In the genomic region with DNA sequence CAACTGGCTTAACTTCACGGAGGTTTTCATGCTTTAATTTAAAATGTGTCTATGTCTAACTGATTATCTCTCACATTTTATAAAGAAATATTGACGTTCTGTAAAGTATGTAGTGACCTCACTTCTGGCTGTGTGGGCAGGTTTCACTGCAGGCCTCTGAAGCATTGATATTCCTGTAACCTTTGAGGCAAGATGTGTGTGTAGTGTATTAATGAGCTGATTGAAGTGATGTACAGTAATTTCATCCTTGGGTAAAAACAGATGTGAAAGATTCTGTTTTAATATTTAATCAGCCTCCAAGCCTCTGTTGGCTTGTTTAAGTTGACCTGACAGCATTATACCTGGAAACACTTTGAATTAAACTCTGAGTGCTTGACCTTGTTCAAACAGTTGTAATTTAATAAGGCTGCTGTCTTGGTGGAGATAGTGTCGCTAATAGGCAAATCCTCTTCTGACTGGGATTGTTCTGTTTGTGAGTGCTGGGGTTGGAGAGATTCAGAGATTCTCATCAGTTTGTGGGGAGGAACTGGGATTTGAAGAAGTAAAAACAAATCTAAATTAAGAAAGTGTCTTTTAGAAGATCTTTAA, we compare ENCODE assay signal across 11 cellular contexts.
A peak's percentile ranks its signal among the peaks of the same experiment; 100 is the strongest.
DNase-seq lines count a peak whose midpoint lies in the region; ATAC-seq, FAIRE-seq and TF ChIP-seq lines count a peak whose summit lies in the region.
"Had no signal": no experiment of that assay in that cellular context is flagged by ENCODE, and none has a peak within 500 bp of the region (broad histone marks: within the 10 kb centered on the region; RNA-seq: fewer than 3 reads in every experiment).

No MANE protein-coding gene starts in this region.

- peaks cover 56 to 90% (median 89%) of the 10 kb centered on the region in 3 donors for H3K4me1 Mint-ChIP-seq in CD8-positive, alpha-beta memory T cell
- H3K4me1 Mint-ChIP-seq in mesothelial cell of epicardium = peaks cover 78% of the 10 kb centered on the region

- peak overlapping the region in 5 of 8 donors; percentile 14 to 62 (median 40) for H3K27ac Mint-ChIP-seq in CD8-positive, alpha-beta memory T cell
- H3K27ac Mint-ChIP-seq in mesothelial cell of epicardium = peak overlapping the region; percentile 76

- no peak for DNase-seq in CD8-positive, alpha-beta memory T cell
- no peak for DNase-seq in H54 (ENCODE audit: insufficient read length, low spot score)
- DNase-seq in SK-N-SH = no peak
- DNase-seq in mesothelial cell of epicardium (ENCODE audit: low spot score in 2 of 2, unreplicated experiment in 2 of 2) = no peak
- no peak for DNase-seq in mucosa of descending colon
- DNase-seq in coronary artery (ENCODE audit: low spot score) = no peak
- DNase-seq in activated effector memory CD4-positive, alpha-beta T cell treated with anti-CD3 and anti-CD28 coated beads, Interleukin-2, amount 50 U/mL, for 16 hours = no peak
- DNase-seq: SW 1271 had no signal

- no peaks in the 10 kb centered on the region for H3F3A ChIP-seq in SK-N-SH (replicated peaks; ENCODE audit: insufficient read depth)

- no peak overlapping the region for H2AFZ ChIP-seq in SK-N-SH (ENCODE audit: low read depth)

- H3K4me3 Mint-ChIP-seq in CD8-positive, alpha-beta memory T cell = peak overlapping the region in 1 of 7 donors; percentile 10
- no peak overlapping the region for H3K4me3 Mint-ChIP-seq in mesothelial cell of epicardium

- no peaks in the 10 kb centered on the region for H3K27me3 ChIP-seq in CD8-positive, alpha-beta memory T cell (ENCODE audit: insufficient read depth, low read length, poor library complexity, severe bottlenecking)
- H3K27me3 ChIP-seq in SK-N-SH (ENCODE audit: insufficient read depth) = no peaks in the 10 kb centered on the region
- H3K27me3 ChIP-seq: BLaER1 treated with 17β-estradiol and CSF1 and Interleukin-3, amounts not matched to agents 10 nM and 100 nM had no signal

- TF ChIP-seq CTCF in SK-N-SH (IDR thresholded peaks at IDR 0.05) (no peak), mesothelial cell of epicardium (IDR thresholded peaks at IDR 0.05; ENCODE audit: unreplicated experiment) (no peak), mucosa of descending colon (IDR thresholded peaks at IDR 0.05) (no peak), coronary artery (IDR thresholded peaks at IDR 0.05) (no peak)

- no peaks in the 10 kb centered on the region for H3K9me3 Mint-ChIP-seq in CD8-positive, alpha-beta memory T cell
- no peaks in the 10 kb centered on the region for H3K9me3 Mint-ChIP-seq in mesothelial cell of epicardium

- H3K36me3 ChIP-seq in CD8-positive, alpha-beta memory T cell (ENCODE audit: insufficient read depth, low read length) = no peaks in the 10 kb centered on the region
- H3K36me3 ChIP-seq in SK-N-SH (replicated peaks in 1 of 2; ENCODE audit: control insufficient read depth in 1 of 2, insufficient read depth in 2 of 2, low read length in 1 of 2) (no peaks in the 10 kb centered on the region), mucosa of descending colon (ENCODE audit: low read depth) (no peaks in the 10 kb centered on the region)

- H3K36me3 Mint-ChIP-seq in CD8-positive, alpha-beta memory T cell = no peaks in the 10 kb centered on the region
- H3K36me3 Mint-ChIP-seq in mesothelial cell of epicardium = peaks cover 1% of the 10 kb centered on the region

- H3K4me1 ChIP-seq in CD8-positive, alpha-beta memory T cell (ENCODE audit: insufficient read depth, low read length) = peaks cover 36% of the 10 kb centered on the region
- H3K4me1 ChIP-seq in SK-N-SH (ENCODE audit: control insufficient read depth in 1 of 2, insufficient read depth in 2 of 2, low read depth in 1 of 2, low read length in 1 of 2) (peaks cover 20 to 25% of the 10 kb centered on the region in 2 experiments; a peak in 3 of 4 replicates), mucosa of descending colon (ENCODE audit: low read depth) (no peaks in the 10 kb centered on the region)

- no peak overlapping the region for H3K9ac ChIP-seq in SK-N-SH
- H3K9ac ChIP-seq: BLaER1 treated with 17β-estradiol and CSF1 and Interleukin-3, amounts not matched to agents 10 nM and 100 nM had no signal

- H3K27ac ChIP-seq in CD8-positive, alpha-beta memory T cell (ENCODE audit: low read depth, low read length) = no peak overlapping the region
- H3K27ac ChIP-seq in SK-N-SH (ENCODE audit: low read depth in 2 of 2, low read length in 1 of 2) (peak overlapping the region in 1 of 2 experiments; percentile 16; a peak in 1 of 4 replicates), coronary artery (no peak overlapping the region)
- H3K27ac ChIP-seq: BLaER1 treated with 17β-estradiol and CSF1 and Interleukin-3, amounts not matched to agents 10 nM and 100 nM had no signal

- peaks cover 25% of the 10 kb centered on the region; the same call in 1 of the 2 replicates for H4K20me1 ChIP-seq in SK-N-SH (ENCODE audit: insufficient read depth)

- TF ChIP-seq RAD21 in SK-N-SH (IDR thresholded peaks at IDR 0.05; ENCODE audit: low read length) = no peak

- POLR2A ChIA-PET in CD8-positive, alpha-beta memory T cell (lab: Charles Lee) = no interaction called here
- POLR2A ChIA-PET in SK-N-SH (lab: Yijun Ruan, JAX) = no interaction called here

- FAIRE-seq in H54 (lab: Jason Lieb, UNC) = peak; percentile 6
- FAIRE-seq: astrocyte had no signal

- intact Hi-C loops in mucosa of descending colon (cut with DNase I, micrococcal nuclease) = no loop called here

- TF ChIP-seq EP300 in SK-N-SH (IDR thresholded peaks at IDR 0.05; ENCODE audit: borderline replicate concordance in 1 of 2, low read depth in 1 of 2, low read length in 1 of 2) = no peak; a peak in 1 of 4 replicates

- H3K9me3 ChIP-seq in CD8-positive, alpha-beta memory T cell (ENCODE audit: low read length) = no peaks in the 10 kb centered on the region
- H3K9me3 ChIP-seq in SK-N-SH (no peaks in the 10 kb centered on the region), mucosa of descending colon (no peaks in the 10 kb centered on the region)

- no peak overlapping the region for H3K4me2 ChIP-seq in SK-N-SH

- ATAC-seq in mucosa of descending colon = no peak
- ATAC-seq: Panc1 had no signal

- peaks cover 49% of the 10 kb centered on the region for H3K79me2 ChIP-seq in SK-N-SH (ENCODE audit: insufficient read depth)

- H3K27me3 Mint-ChIP-seq in CD8-positive, alpha-beta memory T cell = no peaks in the 10 kb centered on the region
- H3K27me3 Mint-ChIP-seq in mesothelial cell of epicardium (ENCODE audit: low read depth) = no peaks in the 10 kb centered on the region

- H3K9me2 ChIP-seq in SK-N-SH = no peaks in the 10 kb centered on the region

- no peak overlapping the region for H3K4me3 ChIP-seq in CD8-positive, alpha-beta memory T cell (ENCODE audit: low read length)
- H3K4me3 ChIP-seq in SK-N-SH (ENCODE audit: low read depth in 2 of 2, low read length in 1 of 2) (no peak overlapping the region), mucosa of descending colon (no peak overlapping the region), coronary artery (no peak overlapping the region)
- H3K4me3 ChIP-seq: BLaER1 treated with 17β-estradiol and CSF1 and Interleukin-3, amounts not matched to agents 10 nM and 100 nM had no signal

- TF ChIP-seq POLR2A in H54 (IDR thresholded peaks at IDR 0.05; ENCODE audit: low read depth, low read length) = no peak

- CTCF ChIA-PET in CD8-positive, alpha-beta memory T cell (lab: Charles Lee) = no interaction called here
- CTCF ChIA-PET in SK-N-SH (lab: Yijun Ruan, JAX) = interaction anchor here (1.2 to 1.4 kb wide), 2 partner anchors 10 kb away, joined by 3 to 4 read pairs; no protein-coding TSS in a partner anchor

- WGBS in SK-N-SH (ENCODE audit: low lambda C conversion rate) = 71% methylated on average over 3 of the region's 3 CpGs

TF ChIP-seq in SK-N-SH, 30 proteins besides CTCF, POLR2A, EP300 and RAD21:
- TF ChIP-seq RCOR1 (IDR thresholded peaks at IDR 0.05; ENCODE audit: low read length) (peak; percentile 51; the same call in 1 of the 2 replicates), RXRA (IDR thresholded peaks at IDR 0.05; ENCODE audit: borderline replicate concordance, low read depth) (no peak), ELF1 (IDR thresholded peaks at IDR 0.05) (no peak), FOSL2 (IDR thresholded peaks at IDR 0.05; ENCODE audit: borderline replicate concordance, low read depth) (no peak), SMC3 (IDR thresholded peaks at IDR 0.05; ENCODE audit: low read depth, low read length) (no peak)
TF ChIP-seq in SK-N-SH: peak in this region for 1.
